ENCODE assay signal across 8 cellular contexts in the genomic region with DNA sequence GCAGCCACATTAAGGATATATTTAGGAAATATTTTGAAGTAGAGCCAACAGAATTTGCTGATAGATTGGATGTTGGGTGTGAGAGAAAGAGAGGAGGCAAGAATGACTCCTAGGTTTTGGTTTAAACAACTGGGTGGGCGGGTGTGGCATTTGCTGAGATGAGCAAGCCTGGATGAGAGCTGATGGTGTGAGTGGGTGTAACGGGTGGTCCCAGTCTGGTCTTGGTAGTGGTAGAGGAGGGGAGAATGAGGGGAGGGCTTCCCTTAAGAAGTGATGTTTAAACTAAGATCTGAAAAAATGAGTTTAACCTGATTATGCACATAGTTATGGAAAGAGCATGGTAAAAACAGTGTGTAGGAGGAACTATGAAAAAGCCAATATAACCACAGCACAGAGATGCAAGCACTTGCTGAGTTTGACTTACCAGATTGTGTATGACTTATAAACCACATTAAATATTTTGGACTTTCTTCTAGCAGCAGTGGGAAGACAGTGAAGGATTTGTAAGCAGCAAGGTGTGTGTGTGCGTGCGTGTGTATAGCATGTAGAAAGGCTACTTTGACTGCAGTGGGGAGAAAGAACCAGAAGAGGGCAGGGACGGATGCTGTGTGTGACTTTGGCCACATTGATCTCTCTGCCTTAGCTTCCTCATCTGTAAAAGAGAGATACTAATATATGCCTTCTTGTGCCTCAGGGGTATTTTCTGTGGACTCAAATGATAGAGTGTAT.
A peak's percentile ranks its signal among the peaks of the same experiment; 100 is the strongest.
DNase-seq lines count a peak whose midpoint lies in the region; ATAC-seq and TF ChIP-seq lines count a peak whose summit lies in the region.

No MANE protein-coding gene starts in this region.

- H3K9me3 ChIP-seq in RWPE2 (ENCODE audit: severe bottlenecking): peaks cover 2% of the 10 kb centered on the region
- H3K9me3 ChIP-seq in prostate gland: no peaks in the 10 kb centered on the region

- ATAC-seq in RWPE2 (ENCODE audit: low read depth): peak; percentile 96
- no peak for ATAC-seq in GM19328 (IDR thresholded peaks at IDR 0.05; ENCODE audit: unreplicated experiment)

- no peak for TF ChIP-seq POLR2A in prostate gland (IDR thresholded peaks at IDR 0.05)

- H3K27me3 ChIP-seq in RWPE2 (ENCODE audit: insufficient read depth, poor library complexity, severe bottlenecking) (peaks cover 48% of the 10 kb centered on the region), prostate gland (replicated peaks; ENCODE audit: insufficient read depth) (no peaks in the 10 kb centered on the region)

- H3K4me3 ChIP-seq in RWPE2 (ENCODE audit: severe bottlenecking) (no peak overlapping the region), prostate gland (no peak overlapping the region)

- intact Hi-C loops in prostate gland (cut with DNase I): no loop called here

- TF ChIP-seq CTCF in RWPE2 (IDR thresholded peaks at IDR 0.05; ENCODE audit: poor library complexity, severe bottlenecking) (peak; percentile 55), prostate gland (IDR thresholded peaks at IDR 0.05) (no peak)

- DNase-seq in D341Med (ENCODE audit: low spot score): peak; percentile 48
- peak; percentile 16 for DNase-seq in H4 (ENCODE audit: low spot score)
- no peak for DNase-seq in RWPE2 (ENCODE audit: low spot score)
- DNase-seq in glomerular visceral epithelial cell (ENCODE audit: extremely low spot score): peak; percentile 18
- DNase-seq in NCI-H446 treated with DMSO at 0.1 percent for 48 hours (lab: John Stamatoyannopoulos, UW): no peak
- no peak for DNase-seq in putamen (ENCODE audit: low spot score)
- DNase-seq in prostate gland (ENCODE audit: low spot score): no peak

- 63% methylated on average over 5 of the region's 5 CpGs for WGBS in prostate gland

- H3K27ac ChIP-seq in RWPE2 (ENCODE audit: poor library complexity, severe bottlenecking) (no peak overlapping the region), prostate gland (no peak overlapping the region)

- no peaks in the 10 kb centered on the region for H3K4me1 ChIP-seq in RWPE2 (ENCODE audit: insufficient read depth, poor library complexity, severe bottlenecking)
- H3K4me1 ChIP-seq in prostate gland (replicated peaks): no peaks in the 10 kb centered on the region

- H3K36me3 ChIP-seq in RWPE2 (ENCODE audit: low read depth) (no peaks in the 10 kb centered on the region), prostate gland (no peaks in the 10 kb centered on the region)

Comparison
In these comparisons a context has a peak if more than half of its experiments do, and no peak if none do; other contexts are left out.
1. DNase-seq: peak in D341Med (single experiment), H4 (single experiment) and glomerular visceral epithelial cell (single experiment); none in RWPE2 (single experiment), NCI-H446 treated with DMSO at 0.1 percent for 48 hours (single experiment), putamen (single experiment) and prostate gland (single experiment).